Comparison of ENCODE assay signal across 20 cellular contexts in the genomic region with DNA sequence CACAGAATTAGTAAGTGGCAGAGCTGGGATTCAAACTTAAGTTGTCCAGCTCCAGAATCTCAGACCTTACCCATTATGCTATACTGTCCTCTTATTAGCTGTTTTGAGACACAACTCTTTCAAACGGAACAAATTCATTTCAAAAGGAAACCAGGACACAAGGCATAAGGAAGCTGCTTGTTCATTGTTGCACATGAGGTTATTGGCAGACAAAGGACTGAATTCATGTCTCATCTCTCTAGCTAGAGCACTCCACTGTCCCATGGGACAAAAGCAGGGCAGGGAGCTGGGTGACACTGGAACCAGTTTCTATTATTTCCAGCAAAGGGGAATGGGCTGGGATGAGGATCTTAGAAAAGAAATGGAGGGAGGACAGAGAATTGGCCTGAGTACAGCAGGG.
DNase-seq lines count a peak whose midpoint lies in the region; TF ChIP-seq lines count a peak whose summit lies in the region.
"Had no signal": no experiment of that assay in that cellular context is flagged by ENCODE, and none has a peak within 500 bp of the region (broad histone marks: within the 10 kb centered on the region; RNA-seq: fewer than 3 reads in every experiment).

No MANE protein-coding gene starts in this region.

- DNase-seq in COLO829 (ENCODE audit: low spot score), result peak; percentile 82
- DNase-seq in caudate nucleus (lab: John Stamatoyannopoulos, UW), result peak in 12 of 61 donors; percentile 3 to 56 (median 22)
- DNase-seq in medulla oblongata (ENCODE audit: extremely low spot score), result peak; percentile 93
- peak; percentile 69 for DNase-seq in putamen (ENCODE audit: low spot score)
- DNase-seq in GM10266 (ENCODE audit: extremely low spot score), result no peak
- no peak for DNase-seq in GM13976 (ENCODE audit: low spot score)
- DNase-seq in activated effector memory CD4-positive, alpha-beta T cell treated with Interleukin-2 at 50 U/mL for 16 hours, result no peak
- DNase-seq in NCI-H345 (lab: John Stamatoyannopoulos, UW), result no peak
- DNase-seq: CD4-positive, alpha-beta T cell; COR-L47; DMS53; GOT3; HFFc6; KBM-7; MG63; NCI-H2029; NCI-H2171 treated with DMSO at 0.1 percent for 48 hours; NCI-H524; NCI-H774 had no signal

- peak overlapping the region; percentile 22 for H3K27ac ChIP-seq in caudate nucleus (ENCODE audit: low read depth, low read length)
- H3K27ac ChIP-seq: BLaER1 treated with 17β-estradiol and CSF1 and Interleukin-3, amounts not matched to agents 10 nM and 100 nM had no signal

- in situ Hi-C loops in GM13976 (cut with MboI; ENCODE audit: low sequenced_read_pairs, unreplicated experiment), result no loop called here

- no peak for TF ChIP-seq CTCF in GM10266 (IDR thresholded peaks at IDR 0.05; ENCODE audit: control insufficient read depth, insufficient read depth, low read depth, missing control alignments)
- TF ChIP-seq CTCF in GM13976 (IDR thresholded peaks at IDR 0.05; ENCODE audit: borderline replicate concordance, control extremely low read depth, extremely low read depth, insufficient read depth, missing control alignments), result no peak

Comparison
In these comparisons a context has a peak if more than half of its experiments do, and no peak if none do; other contexts are left out.
1. DNase-seq: peak in COLO829 (single experiment), medulla oblongata (single experiment) and putamen (single experiment); none in GM10266 (single experiment), GM13976 (single experiment), activated effector memory CD4-positive, alpha-beta T cell treated with Interleukin-2 at 50 U/mL for 16 hours (single experiment) and NCI-H345 (single experiment).